Comparison of ENCODE assay signal across 9 cellular contexts in the genomic region with DNA sequence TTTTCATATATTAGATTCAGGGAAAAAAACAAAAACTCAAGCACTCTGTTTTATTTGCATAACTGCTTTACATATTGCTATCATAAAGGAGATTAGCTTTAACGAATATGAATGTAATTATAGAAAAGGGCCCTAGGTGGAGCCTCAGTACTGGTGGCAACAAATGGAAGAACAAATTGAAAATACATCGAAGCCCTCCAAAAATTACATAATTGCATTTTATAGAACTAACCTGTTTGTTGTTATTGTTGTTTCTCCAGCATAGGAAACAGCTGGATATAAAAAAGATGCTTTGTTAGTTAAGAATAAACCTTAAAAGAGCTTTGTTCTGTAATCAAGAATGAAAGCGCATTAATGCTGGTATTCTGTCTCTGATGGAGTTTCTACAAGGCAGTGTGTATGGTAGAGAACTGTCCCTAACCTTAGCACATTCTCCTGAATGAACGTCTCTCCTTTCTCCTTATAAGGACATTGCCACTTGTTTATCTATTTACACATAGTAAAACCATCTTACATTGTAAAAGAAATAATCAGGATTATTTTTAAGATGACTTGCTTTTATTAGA. TPM values are rescaled to one million over a fixed set of nuclear protein-coding genes. Genes with fewer than 3 reads are reported as not detected.
A peak's percentile ranks its signal among the peaks of the same experiment; 100 is the strongest.
DNase-seq lines count a peak whose midpoint lies in the region; ATAC-seq, FAIRE-seq and TF ChIP-seq lines count a peak whose summit lies in the region.
"Had no signal": no experiment of that assay in that cellular context is flagged by ENCODE, and none has a peak within 500 bp of the region (broad histone marks: within the 10 kb centered on the region; RNA-seq: fewer than 3 reads in every experiment).

No MANE protein-coding gene starts in this region.

- H3K9ac ChIP-seq in kidney (ENCODE audit: low read length in 2 of 2): peak overlapping the region in 1 of 2 donors; percentile 7

- no peaks in the 10 kb centered on the region for H3K4me1 ChIP-seq in kidney (ENCODE audit: control insufficient read depth in 1 of 2, insufficient read depth in 1 of 2, low read depth in 1 of 2, low read length in 2 of 2)
- H3K4me1 ChIP-seq in transverse colon: peaks cover 0 to 25% (median 5%) of the 10 kb centered on the region in 4 donors

- TF ChIP-seq CTCF in brain (conservative IDR thresholded peaks at IDR 0.05) (peak; percentile 73 to 77), kidney (IDR thresholded peaks at IDR 0.05; ENCODE audit: borderline replicate concordance, extremely low read depth, insufficient read depth) (peak; percentile 61), transverse colon (IDR thresholded peaks at IDR 0.05) (peak; percentile 54 to 82 (median 70))

- no peaks in the 10 kb centered on the region for H3K27me3 Mint-ChIP-seq in brain

- H3K27me3 ChIP-seq in transverse colon: no peaks in the 10 kb centered on the region

- H3K36me3 Mint-ChIP-seq in brain: peaks cover 8% of the 10 kb centered on the region
- H3K36me3 Mint-ChIP-seq: IgD-negative memory B cell had no signal

- H3K4me1 Mint-ChIP-seq in brain: peaks cover 30% of the 10 kb centered on the region

- H3K4me3 ChIP-seq in kidney (ENCODE audit: low read length in 2 of 2) (peak overlapping the region; percentile 66 to 78), transverse colon (peak overlapping the region in 3 of 4 donors; percentile 5 to 44 (median 18))

- peak; percentile 32 for DNase-seq in Ammon's horn (ENCODE audit: low spot score)
- DNase-seq in NCI-H2227 (lab: John Stamatoyannopoulos, UW; ENCODE audit: unreplicated experiment): peak; percentile 11
- no peak for DNase-seq in kidney
- no peak for DNase-seq in transverse colon

- H3K9me3 Mint-ChIP-seq in brain: peaks cover 0 to 3% (median 0%) of the 10 kb centered on the region in 5 experiments
- H3K9me3 Mint-ChIP-seq: IgD-negative memory B cell had no signal

- no peaks in the 10 kb centered on the region for H3K9me3 ChIP-seq in kidney (ENCODE audit: control insufficient read depth in 1 of 2, low read length in 2 of 2)
- no peaks in the 10 kb centered on the region for H3K9me3 ChIP-seq in transverse colon

- peak overlapping the region in 4 of 5 experiments; percentile 48 to 70 (median 64) for H3K4me3 Mint-ChIP-seq in brain
- H3K4me3 Mint-ChIP-seq: IgD-negative memory B cell had no signal

- TF ChIP-seq POLR2A in transverse colon (IDR thresholded peaks at IDR 0.05): no peak

- FAIRE-seq in kidney (lab: Jason Lieb, UNC): peak; percentile 84

- 7 to 30% methylated on average over 4 of the region's 4 CpGs for WGBS in transverse colon (ENCODE audit: low coverage in 1 of 2), 2 donors

- H3K36me3 ChIP-seq in kidney (ENCODE audit: control insufficient read depth in 1 of 2, insufficient read depth in 2 of 2, low read length in 2 of 2) (no peaks in the 10 kb centered on the region), transverse colon (no peaks in the 10 kb centered on the region)

- intact Hi-C loops in kidney (cut with DNase I): loop anchor here (10.0 kb wide), 1 partner anchor 124 kb away; no protein-coding TSS in a partner anchor
- intact Hi-C loops in transverse colon (cut with DNase I; ENCODE audit: low total_unique reads): loop anchor here (10.0 kb wide), 1 partner anchor 144 kb away; no protein-coding TSS in a partner anchor

- in situ Hi-C loops in transverse colon (cut with MboI; ENCODE audit: low pct_ligation_motif_present in 1 of 4, low pct_unique_long_range_greater_than_20kb in 1 of 4, low sequenced_read_pairs in 3 of 4): loop anchor here in 1 of 4 donors (10.0 kb wide), 1 partner anchor 144 kb away; no protein-coding TSS in a partner anchor

- ATAC-seq in GM18867 (IDR thresholded peaks at IDR 0.05; ENCODE audit: unreplicated experiment) (peak; percentile 96), HG03108 (IDR thresholded peaks at IDR 0.05; ENCODE audit: unreplicated experiment) (peak; percentile 76)
- ATAC-seq in activated CD4-positive, CD25-positive, alpha-beta regulatory T cell treated with anti-CD3 and anti-CD28 coated beads, Interleukin-2, amount 50 U/mL, for 24 hours: no peak

- H3K27ac Mint-ChIP-seq in brain: peak overlapping the region in 4 of 5 experiments; percentile 47 to 89 (median 72)
- H3K27ac Mint-ChIP-seq: IgD-negative memory B cell had no signal

- H3K27ac ChIP-seq in kidney (ENCODE audit: low read depth in 2 of 2, low read length in 2 of 2): no peak overlapping the region
- peak overlapping the region; percentile 47 to 70 (median 56) for H3K27ac ChIP-seq in transverse colon

- no peak for TF ChIP-seq EP300 in transverse colon (IDR thresholded peaks at IDR 0.05; ENCODE audit: low read depth)

RNA-seq across cellular contexts. Expression of gene LCA5, which starts 33.7 kb away (rescaled TPM):
- polyA plus RNA-seq in brain (ENCODE audit: insufficient read depth, low read depth, low replicate concordance) (7.2 TPM), kidney (ENCODE audit: insufficient read depth, low read depth, low replicate concordance) (2.0 TPM)
- total RNA-seq in kidney (4.8 TPM), transverse colon (1 to 10 TPM in 2 of 4 donors, under 1 TPM in 1, not detected in 1; 0.37 to 2.2 (median 1.6) TPM)

Comparison
In these comparisons a context has a peak if more than half of its experiments do, and no peak if none do; other contexts are left out.
1. DNase-seq: peak in Ammon's horn (single experiment) and NCI-H2227 (single experiment); none in kidney (single experiment) and transverse colon (single experiment).
2. ATAC-seq: peak in GM18867 (single experiment) and HG03108 (single experiment); none in activated CD4-positive, CD25-positive, alpha-beta regulatory T cell treated with anti-CD3 and anti-CD28 coated beads, Interleukin-2, amount 50 U/mL, for 24 hours (0 of 2).
3. H3K27ac ChIP-seq: peak in transverse colon (4 of 4); none in kidney (0 of 2).
4. Peak in every context shown above with its lines, with median percentiles within 50 percentile points of each other: CTCF ChIP-seq.